In genomic region chr16:2663553-2664521, GRCh38 we compare ENCODE assay signal across 1 cellular context.
TF ChIP-seq lines count a peak whose summit lies in the region.

No MANE protein-coding gene starts in this region.

TF ChIP-seq in IMR-90, 13 proteins besides CTCF, POLR2A, EP300 and RAD21:
- TF ChIP-seq MAZ (IDR thresholded peaks at IDR 0.05; ENCODE audit: borderline replicate concordance, low read depth, low read length) (no peak), SMC3 (IDR thresholded peaks at IDR 0.05; ENCODE audit: low read depth, low read length) (no peak), BHLHE40 (IDR thresholded peaks at IDR 0.05; ENCODE audit: low read depth, low read length) (no peak), USF2 (IDR thresholded peaks at IDR 0.05; ENCODE audit: low read depth, low read length) (no peak), MAFK (IDR thresholded peaks at IDR 0.05; ENCODE audit: low read depth, low read length) (peak; percentile 48)
TF ChIP-seq in IMR-90: peak in this region for 1.
